12 cellular contexts compared by ENCODE assay signal in genomic region chr14:103879118-103879569, GRCh38. TPM values are rescaled to one million over a fixed set of nuclear protein-coding genes. Genes with fewer than 3 reads are reported as not detected.
A peak's percentile ranks its signal among the peaks of the same experiment; 100 is the strongest.
DNase-seq lines count a peak whose midpoint lies in the region; ATAC-seq and TF ChIP-seq lines count a peak whose summit lies in the region.
"Had no signal": no experiment of that assay in that cellular context is flagged by ENCODE, and none has a peak within 500 bp of the region (broad histone marks: within the 10 kb centered on the region; RNA-seq: fewer than 3 reads in every experiment).

No MANE protein-coding gene starts in this region.

- peak overlapping the region; percentile 31 to 57 (median 55) for H3K4me3 ChIP-seq in right lobe of liver
- peak overlapping the region; percentile 27 to 46 (median 32) for H3K4me3 ChIP-seq in stomach
- H3K4me3 ChIP-seq in smooth muscle cell = no peak overlapping the region

- no peaks in the 10 kb centered on the region for H3F3A ChIP-seq in smooth muscle cell (ENCODE audit: low read depth)

- H3K4me1 Mint-ChIP-seq in activated naive CD4-positive, alpha-beta T cell treated with anti-CD3 and anti-CD28 coated beads, Interleukin-2, amount 50 U/mL, for 24 hours = peaks cover 30% of the 10 kb centered on the region
- peaks cover 9% of the 10 kb centered on the region for H3K4me1 Mint-ChIP-seq in activated T-helper 17 cell treated with anti-CD3 and anti-CD28 coated beads, Interleukin-2, amount 50 U/mL, for 72 hours

- H3K27ac ChIP-seq in right lobe of liver = peak overlapping the region; percentile 47 to 84 (median 79)
- peak overlapping the region; percentile 85 to 97 (median 91) for H3K27ac ChIP-seq in stomach
- H3K27ac ChIP-seq in smooth muscle cell (ENCODE audit: low read depth) = no peak overlapping the region
- H3K27ac ChIP-seq: neutrophil had no signal

- H3K27ac Mint-ChIP-seq in activated naive CD4-positive, alpha-beta T cell treated with anti-CD3 and anti-CD28 coated beads, Interleukin-2, amount 50 U/mL, for 24 hours = peak overlapping the region; percentile 80
- H3K27ac Mint-ChIP-seq in activated T-helper 17 cell treated with anti-CD3 and anti-CD28 coated beads, Interleukin-2, amount 50 U/mL, for 72 hours = no peak overlapping the region

- H3K4me3 Mint-ChIP-seq in activated naive CD4-positive, alpha-beta T cell treated with anti-CD3 and anti-CD28 coated beads, Interleukin-2, amount 50 U/mL, for 24 hours = peak overlapping the region; percentile 68
- H3K4me3 Mint-ChIP-seq in activated T-helper 17 cell treated with anti-CD3 and anti-CD28 coated beads, Interleukin-2, amount 50 U/mL, for 72 hours = peak overlapping the region; percentile 59

- intact Hi-C loops in right lobe of liver (cut with DNase I) (no loop called here), stomach (cut with DNase I; ENCODE audit: low total_unique reads) (no loop called here)

- H3K9ac ChIP-seq in smooth muscle cell (ENCODE audit: low read depth) = no peak overlapping the region

- H3K27me3 Mint-ChIP-seq in activated naive CD4-positive, alpha-beta T cell treated with anti-CD3 and anti-CD28 coated beads, Interleukin-2, amount 50 U/mL, for 24 hours = no peaks in the 10 kb centered on the region
- no peaks in the 10 kb centered on the region for H3K27me3 Mint-ChIP-seq in activated T-helper 17 cell treated with anti-CD3 and anti-CD28 coated beads, Interleukin-2, amount 50 U/mL, for 72 hours

- no peaks in the 10 kb centered on the region for H3K36me3 Mint-ChIP-seq in activated naive CD4-positive, alpha-beta T cell treated with anti-CD3 and anti-CD28 coated beads, Interleukin-2, amount 50 U/mL, for 24 hours
- no peaks in the 10 kb centered on the region for H3K36me3 Mint-ChIP-seq in activated T-helper 17 cell treated with anti-CD3 and anti-CD28 coated beads, Interleukin-2, amount 50 U/mL, for 72 hours (ENCODE audit: low read depth)

- no peak overlapping the region for H3K4me2 ChIP-seq in smooth muscle cell

- H3K79me2 ChIP-seq in smooth muscle cell (ENCODE audit: low read depth) = no peaks in the 10 kb centered on the region

- H3K4me1 ChIP-seq in right lobe of liver (peaks cover 0 to 43% (median 18%) of the 10 kb centered on the region in 4 donors), stomach (peaks cover 40 to 57% (median 47%) of the 10 kb centered on the region in 4 donors), smooth muscle cell (ENCODE audit: low read depth) (peaks cover 5% of the 10 kb centered on the region)

- WGBS in right lobe of liver (ENCODE audit: insufficient coverage, low coverage, low lambda C conversion rate, missing lambda C conversion rate) = 28% methylated on average over 16 of the region's 16 CpGs
- 39 to 69% (median 53%) methylated on average over 16 of the region's 16 CpGs for WGBS in stomach, 5 donors
- WGBS in smooth muscle cell (ENCODE audit: low lambda C conversion rate) = 94% methylated on average over 16 of the region's 16 CpGs

- H3K27me3 ChIP-seq in right lobe of liver (no peaks in the 10 kb centered on the region), stomach (no peaks in the 10 kb centered on the region), smooth muscle cell (ENCODE audit: low read depth) (no peaks in the 10 kb centered on the region)
- H3K27me3 ChIP-seq: dorsolateral prefrontal cortex had no signal

- no peak for TF ChIP-seq POLR2A in right lobe of liver (IDR thresholded peaks at IDR 0.05)
- TF ChIP-seq POLR2A in stomach (IDR thresholded peaks at IDR 0.05) = no peak

- no peak for TF ChIP-seq EP300 in stomach (IDR thresholded peaks at IDR 0.05)

- H3K36me3 ChIP-seq in right lobe of liver (no peaks in the 10 kb centered on the region), stomach (no peaks in the 10 kb centered on the region), smooth muscle cell (ENCODE audit: low read depth) (no peaks in the 10 kb centered on the region)
- H3K36me3 ChIP-seq: neutrophil had no signal

- H4K20me1 ChIP-seq in smooth muscle cell (ENCODE audit: low read depth) = no peaks in the 10 kb centered on the region

- H3K9me3 Mint-ChIP-seq in activated naive CD4-positive, alpha-beta T cell treated with anti-CD3 and anti-CD28 coated beads, Interleukin-2, amount 50 U/mL, for 24 hours = no peaks in the 10 kb centered on the region
- no peaks in the 10 kb centered on the region for H3K9me3 Mint-ChIP-seq in activated T-helper 17 cell treated with anti-CD3 and anti-CD28 coated beads, Interleukin-2, amount 50 U/mL, for 72 hours

- DNase-seq in activated naive CD4-positive, alpha-beta T cell (lab: John Stamatoyannopoulos, UW) = no peak
- no peak for DNase-seq in right lobe of liver
- DNase-seq in stomach = no peak
- DNase-seq in NOMO-1 treated with DMSO at 0.1 percent for 48 hours (lab: John Stamatoyannopoulos, UW; ENCODE audit: unreplicated experiment) = no peak
- no peak for DNase-seq in smooth muscle cell (lab: John Stamatoyannopoulos, UW; ENCODE audit: unreplicated experiment)

- TF ChIP-seq CTCF in right lobe of liver (IDR thresholded peaks at IDR 0.05) (no peak), stomach (IDR thresholded peaks at IDR 0.05) (no peak), smooth muscle cell (IDR thresholded peaks at IDR 0.05; ENCODE audit: borderline replicate concordance, insufficient read depth, poor library complexity, severe bottlenecking) (no peak)

- H2AFZ ChIP-seq in smooth muscle cell (ENCODE audit: low read depth) = no peak overlapping the region

- H3K9me3 ChIP-seq in right lobe of liver = no peaks in the 10 kb centered on the region
- H3K9me3 ChIP-seq in stomach = no peaks in the 10 kb centered on the region
- H3K9me3 ChIP-seq in smooth muscle cell (replicated peaks; ENCODE audit: low read depth) = no peaks in the 10 kb centered on the region
- H3K9me3 ChIP-seq: neutrophil had no signal

- ATAC-seq in activated T-helper 17 cell treated with anti-CD3 and anti-CD28 coated beads, Interleukin-2, amount 50 U/mL, for 72 hours (replicated peaks) = no peak
- peak in 1 of 4 donors; percentile 1 for ATAC-seq in right lobe of liver
- ATAC-seq in GM21529 (IDR thresholded peaks at IDR 0.05; ENCODE audit: unreplicated experiment) = no peak

RNA-seq across cellular contexts. Expression of gene PPP1R13B, which starts 31.8 kb away (rescaled TPM):
- 10 to 100 TPM; 10.0 to 10.4 TPM for total RNA-seq in activated T-helper 17 cell treated with anti-CD3 and anti-CD28 coated beads, Interleukin-2, amount 50 U/mL, for 72 hours
- total RNA-seq in right lobe of liver = 10 to 100 TPM in 5 of 6 experiments, 1 to 10 TPM in 1; 9.2 to 22.4 (median 13.9) TPM
- total RNA-seq in stomach = 10 to 100 TPM; 16.7 to 84.0 (median 28.1) TPM
- polyA plus RNA-seq in stomach = 10 to 100 TPM; 10.8 to 15.5 (median 12.7) TPM
- 2.1 and 4.3 TPM in 2 replicates for total RNA-seq in smooth muscle cell
- 2.3 and 7.1 TPM in 2 replicates for polyA plus RNA-seq in smooth muscle cell

RNA-seq across cellular contexts. Expression of gene TDRD9, which starts 49.1 kb away (rescaled TPM):
- total RNA-seq in activated T-helper 17 cell treated with anti-CD3 and anti-CD28 coated beads, Interleukin-2, amount 50 U/mL, for 72 hours = under 1 TPM in 1 of 2 donors, not detected in 1; 0.95 TPM
- total RNA-seq in right lobe of liver (under 1 TPM in 5 of 6 experiments, not detected in 1; 0.31 to 0.86 (median 0.43) TPM), stomach (1 to 10 TPM in 3 of 5 donors, not detected in 2; 1.3 to 8.8 (median 2.6) TPM), smooth muscle cell (0.67 and 1.0 TPM in 2 replicates)
- polyA plus RNA-seq in stomach (1 to 10 TPM in 2 of 3 donors, under 1 TPM in 1; 0.85 to 3.7 (median 2.2) TPM), smooth muscle cell (0.44 TPM in 1 of 2 replicates, not detected in the other)
- total RNA-seq: Daoy, M059J had no signal
